Comparison of ENCODE assay signal across 8 cellular contexts in the genomic region with DNA sequence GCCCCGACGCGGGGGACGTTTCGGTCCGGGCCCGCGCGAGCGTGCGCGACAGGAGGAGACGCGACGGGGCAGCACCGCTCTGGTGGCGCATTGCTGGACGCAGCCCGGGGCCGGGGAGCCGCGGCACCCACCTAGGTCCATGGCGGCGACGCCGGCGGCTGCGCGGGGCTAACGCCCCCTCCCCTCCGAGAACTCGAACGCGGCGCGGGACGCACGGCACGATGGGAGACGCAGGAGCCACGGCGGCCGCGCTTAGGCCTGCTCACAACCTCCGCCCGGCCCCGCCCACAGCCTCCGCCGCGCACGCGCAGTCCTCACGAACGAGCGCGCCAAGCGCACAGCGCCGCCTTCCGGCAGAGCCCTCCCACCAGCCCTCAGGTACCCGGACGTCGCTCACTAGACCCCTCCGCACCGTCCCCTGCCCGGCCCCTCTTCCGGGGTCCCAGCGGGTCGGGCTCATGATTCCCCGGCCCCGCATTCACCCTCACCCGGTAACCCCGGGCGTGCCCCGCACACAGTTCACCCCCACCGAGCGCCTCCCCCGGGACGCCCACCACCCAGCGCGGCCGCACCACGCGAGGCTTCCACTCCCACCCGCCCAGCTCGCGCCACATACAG. TPM values are rescaled to one million over a fixed set of nuclear protein-coding genes. Genes with fewer than 3 reads are reported as not detected.
A peak's percentile ranks its signal among the peaks of the same experiment; 100 is the strongest.
DNase-seq lines count a peak whose midpoint lies in the region; ATAC-seq lines count a peak whose summit lies in the region.

Gene GEMIN4, minus strand, starts transcription at position 263 of the 618 bp plus-strand sequence. Its CDS starts 122 bp downstream, at position 141.

- peaks cover 32% of the 10 kb centered on the region for H3K4me1 Mint-ChIP-seq in activated CD4-positive, alpha-beta T cell treated with anti-CD3 and anti-CD28 coated beads for 36 hours

- peaks cover 4% of the 10 kb centered on the region for H3K9me3 Mint-ChIP-seq in activated CD4-positive, alpha-beta T cell treated with anti-CD3 and anti-CD28 coated beads for 36 hours (ENCODE audit: low read depth)

- intact Hi-C loops in activated CD4-positive, alpha-beta T cell treated with anti-CD3 and anti-CD28 coated beads for 36 hours (cut with DNase I, micrococcal nuclease), result loop anchor here (1.0 to 5.0 kb wide), 9 partner anchors 20 to 607 kb away; partner anchors contain the start of genes VPS53 (in 2 of the 2), GLOD4 (in 1 of the 2), MRM3 (in 1 of the 2) and NXN (in 1 of the 2)

- H3K27me3 Mint-ChIP-seq in activated CD4-positive, alpha-beta T cell treated with anti-CD3 and anti-CD28 coated beads for 36 hours, result no peaks in the 10 kb centered on the region

- ATAC-seq in GM18909 (IDR thresholded peaks at IDR 0.05; ENCODE audit: poor library complexity, unreplicated experiment) (peak; percentile 86), HG03159 (IDR thresholded peaks at IDR 0.05; ENCODE audit: unreplicated experiment) (peak; percentile 80)
- ATAC-seq in activated CD4-positive, alpha-beta T cell treated with anti-CD3 and anti-CD28 coated beads for 36 hours, result peak; percentile 86

- peaks cover 59% of the 10 kb centered on the region for H3K36me3 Mint-ChIP-seq in activated CD4-positive, alpha-beta T cell treated with anti-CD3 and anti-CD28 coated beads for 36 hours (ENCODE audit: low read depth)

- peak; percentile 38 to 42 for DNase-seq in AML-193 (lab: John Stamatoyannopoulos, UW)
- DNase-seq in NCI-H345 treated with DMSO at 0.1 percent for 48 hours (lab: John Stamatoyannopoulos, UW; ENCODE audit: unreplicated experiment), result peak; percentile 74
- peak; percentile 99 for DNase-seq in activated CD4-positive, alpha-beta T cell treated with anti-CD3 and anti-CD28 coated beads for 36 hours
- peak; percentile 89 for DNase-seq in kidney tubule cell (ENCODE audit: low spot score)
- DNase-seq in stimulated activated CD4-positive, alpha-beta T cell treated with anti-CD3 and anti-CD28 coated beads, Interleukin-1b, Interleukin-23, amount 100 ng/mL, for 1 hour (ENCODE audit: low read depth in 2 of 2), result peak; percentile 95 to 100

- H3K27ac ChIP-seq in cingulate gyrus (ENCODE audit: low read depth, low read length), result peak within 1 kb of the TSS; percentile 52

- H3K4me3 Mint-ChIP-seq in activated CD4-positive, alpha-beta T cell treated with anti-CD3 and anti-CD28 coated beads for 36 hours, result peak within 1 kb of the TSS; percentile 99

- POLR2A ChIA-PET in activated CD4-positive, alpha-beta T cell treated with anti-CD3 and anti-CD28 coated beads for 36 hours (lab: Charles Lee), result interaction anchor here (0.6 to 0.8 kb wide), 2 partner anchors 30 to 120 kb away, joined by 3 to 5 read pairs; partner anchors contain the start of genes GLOD4 and MRM3

- H3K27ac Mint-ChIP-seq in activated CD4-positive, alpha-beta T cell treated with anti-CD3 and anti-CD28 coated beads for 36 hours, result peak within 1 kb of the TSS; percentile 97

- CTCF ChIA-PET in activated CD4-positive, alpha-beta T cell treated with anti-CD3 and anti-CD28 coated beads for 36 hours (lab: Charles Lee), result interaction anchor here (0.7 to 1.6 kb wide), 9 partner anchors 9 to 245 kb away, joined by 3 to 6 read pairs (median 4); partner anchors contain the start of gene TIMM22

RNA-seq across cellular contexts. Expression of gene GEMIN4, which starts in this region (rescaled TPM):
- 10 to 100 TPM; 49.7 to 56.1 TPM for total RNA-seq in activated CD4-positive, alpha-beta T cell treated with anti-CD3 and anti-CD28 coated beads for 36 hours

Comparison
In these comparisons a context has a peak if more than half of its experiments do, and no peak if none do; other contexts are left out.
1. Peak in every context shown above with its lines: DNase-seq, ATAC-seq and H3K27ac ChIP-seq.
2. DNase-seq: peak in every context shown above with its lines; median percentile 99 in activated CD4-positive, alpha-beta T cell treated with anti-CD3 and anti-CD28 coated beads for 36 hours; 98 in stimulated activated CD4-positive, alpha-beta T cell treated with anti-CD3 and anti-CD28 coated beads, Interleukin-1b, Interleukin-23, amount 100 ng/mL, for 1 hour; 89 in kidney tubule cell; 74 in NCI-H345 treated with DMSO at 0.1 percent for 48 hours; 40 in AML-193.